ENCODE assay signal across 25 cellular contexts in genomic region chr13:34459856-34460255, GRCh38.
DNase-seq lines count a peak whose midpoint lies in the region; ATAC-seq and TF ChIP-seq lines count a peak whose summit lies in the region.
"Had no signal": no experiment of that assay in that cellular context is flagged by ENCODE, and none has a peak within 500 bp of the region (broad histone marks: within the 10 kb centered on the region; RNA-seq: fewer than 3 reads in every experiment).

No MANE protein-coding gene starts in this region.

- no peaks in the 10 kb centered on the region for H4K20me1 ChIP-seq in BLaER1 treated with 17β-estradiol and CSF1 and Interleukin-3, amounts not matched to agents 10 nM and 100 nM

- peaks cover 0 to 15% (median 8%) of the 10 kb centered on the region in 10 experiments; a peak in 12 of 20 replicates for H3K4me1 ChIP-seq in BLaER1 treated with 17β-estradiol and CSF1 and Interleukin-3, amounts not matched to agents 10 nM and 100 nM
- H3K4me1 ChIP-seq in esophagus muscularis mucosa: peaks cover 4 to 23% (median 14%) of the 10 kb centered on the region in 4 donors
- peaks cover 0 to 7% (median 6%) of the 10 kb centered on the region in 3 donors for H3K4me1 ChIP-seq in esophagus squamous epithelium

- TF ChIP-seq POLR2A in NB4 (IDR thresholded peaks at IDR 0.05; ENCODE audit: extremely low read depth, insufficient read length) (no peak), esophagus muscularis mucosa (IDR thresholded peaks at IDR 0.05; ENCODE audit: low read depth) (no peak), esophagus squamous epithelium (IDR thresholded peaks at IDR 0.05) (no peak)

- WGBS in esophagus muscularis mucosa: 68% methylated on average over 8 of the region's 8 CpGs
- 40 to 46% methylated on average over 8 of the region's 8 CpGs for WGBS in esophagus squamous epithelium, 2 donors

- H3K9me3 ChIP-seq in BLaER1 treated with 17β-estradiol and CSF1 and Interleukin-3, amounts not matched to agents 10 nM and 100 nM (replicated peaks in 1 of 11): peaks cover 0 to 26% (median 0%) of the 10 kb centered on the region in 11 experiments; a peak in 4 of 22 replicates
- H3K9me3 ChIP-seq in esophagus muscularis mucosa (no peaks in the 10 kb centered on the region), esophagus squamous epithelium (no peaks in the 10 kb centered on the region)

- no peaks in the 10 kb centered on the region for H3K27me3 ChIP-seq in BLaER1 treated with 17β-estradiol and CSF1 and Interleukin-3, amounts not matched to agents 10 nM and 100 nM
- no peaks in the 10 kb centered on the region for H3K27me3 ChIP-seq in esophagus muscularis mucosa
- H3K27me3 ChIP-seq in esophagus squamous epithelium: no peaks in the 10 kb centered on the region

- H3K9ac ChIP-seq in BLaER1 treated with 17β-estradiol and CSF1 and Interleukin-3, amounts not matched to agents 10 nM and 100 nM: no peak overlapping the region

- DNase-seq in ELR (ENCODE audit: low read depth) (peak; percentile 50), NB4 (ENCODE audit: low read depth) (peak; percentile 40), esophagus muscularis mucosa (ENCODE audit: extremely low spot score) (peak; percentile 66), omental fat pad (ENCODE audit: low spot score) (no peak), esophagus squamous epithelium (lab: John Stamatoyannopoulos, UW) (no peak)
- DNase-seq in activated naive CD4-positive, alpha-beta T cell (lab: John Stamatoyannopoulos, UW): no peak
- DNase-seq in stimulated activated CD4-positive, alpha-beta T cell treated with anti-CD3 and anti-CD28 coated beads, Interleukin-4, amount 100 ng/mL, for 4 hours: no peak
- DNase-seq: activated CD4-positive, alpha-beta memory T cell treated with anti-CD3 and anti-CD28 coated beads for 36 hours; activated gamma-delta T cell; CD4-positive, alpha-beta memory T cell; cortex of kidney; DMS 273 treated with DMSO at 0.1 percent for 48 hours; head of caudate nucleus; left cardiac atrium; naive thymus-derived CD4-positive, alpha-beta T cell; NCI-H2171 treated with DMSO at 0.1 percent for 48 hours; NCI-H748 treated with DMSO at 0.1 percent for 48 hours; PC-9; retina; SIG-M5; stimulated activated naive CD4-positive, alpha-beta T cell; T-helper 1 cell had no signal

- no peaks in the 10 kb centered on the region for H3K36me3 ChIP-seq in BLaER1 treated with 17β-estradiol and CSF1 and Interleukin-3, amounts not matched to agents 10 nM and 100 nM
- H3K36me3 ChIP-seq in esophagus muscularis mucosa (no peaks in the 10 kb centered on the region), esophagus squamous epithelium (no peaks in the 10 kb centered on the region)

- no peak overlapping the region for H3K4me3 ChIP-seq in BLaER1 treated with 17β-estradiol and CSF1 and Interleukin-3, amounts not matched to agents 10 nM and 100 nM
- H3K4me3 ChIP-seq in NB4 (ENCODE audit: low read depth, low read length) (no peak overlapping the region), esophagus muscularis mucosa (no peak overlapping the region), esophagus squamous epithelium (no peak overlapping the region)
- H3K4me3 ChIP-seq: PC-9, smooth muscle cell had no signal

- H3K4me2 ChIP-seq in BLaER1 treated with 17β-estradiol and CSF1 and Interleukin-3, amounts not matched to agents 10 nM and 100 nM: peak overlapping the region in 9 of 11 experiments; percentile 10 to 69 (median 38); a peak in 15 of 22 replicates
- H3K4me2 ChIP-seq: PC-9, smooth muscle cell had no signal

- intact Hi-C loops in esophagus muscularis mucosa (cut with DNase I): no loop called here
- intact Hi-C loops in esophagus squamous epithelium (cut with DNase I): no loop called here

- ATAC-seq in omental fat pad (ENCODE audit: low FRiP score): no peak
- ATAC-seq: naive thymus-derived CD4-positive, alpha-beta T cell; WTC11 had no signal

- no peak for TF ChIP-seq EP300 in esophagus muscularis mucosa (IDR thresholded peaks at IDR 0.05)

- H3K27ac ChIP-seq in BLaER1 treated with 17β-estradiol and CSF1 and Interleukin-3, amounts not matched to agents 10 nM and 100 nM: peak overlapping the region in 1 of 11 experiments; percentile 27; a peak in 1 of 22 replicates
- H3K27ac ChIP-seq in esophagus muscularis mucosa (replicated peaks in 1 of 4) (peak overlapping the region in 1 of 4 donors; percentile 31), esophagus squamous epithelium (peak overlapping the region in 2 of 4 donors; percentile 50 to 63)
- H3K27ac ChIP-seq: PC-9 had no signal

- TF ChIP-seq CTCF in NB4 (IDR thresholded peaks at IDR 0.05; ENCODE audit: low read depth, low read length) (no peak), esophagus muscularis mucosa (IDR thresholded peaks at IDR 0.05) (no peak), omental fat pad (IDR thresholded peaks at IDR 0.05) (no peak), esophagus squamous epithelium (IDR thresholded peaks at IDR 0.05) (no peak)

Comparison
In these comparisons a context has a peak if more than half of its experiments do, and no peak if none do; other contexts are left out.
1. DNase-seq: peak in ELR (single experiment), NB4 (single experiment) and esophagus muscularis mucosa (single experiment); none in activated naive CD4-positive, alpha-beta T cell (0 of 4), omental fat pad (single experiment), stimulated activated CD4-positive, alpha-beta T cell treated with anti-CD3 and anti-CD28 coated beads, Interleukin-4, amount 100 ng/mL, for 4 hours (0 of 2) and esophagus squamous epithelium (single experiment).